Comparison of ENCODE assay signal across 8 cellular contexts in genomic region chr1:236394905-236395779, GRCh38. TPM values are rescaled to one million over a fixed set of nuclear protein-coding genes. Genes with fewer than 3 reads are reported as not detected.
DNase-seq lines count a peak whose midpoint lies in the region; ATAC-seq and FAIRE-seq lines count a peak whose summit lies in the region.

No MANE protein-coding gene starts in this region.

- peaks cover 43% of the 10 kb centered on the region for H3K27me3 Mint-ChIP-seq in activated naive CD8-positive, alpha-beta T cell treated with anti-CD3 and anti-CD28 coated beads, Interleukin-2, amount 50 U/mL, for 24 hours

- H3K4me3 ChIP-seq in SJCRH30 = peak overlapping the region; percentile 67
- peak overlapping the region; percentile 35 to 59 for H3K4me3 ChIP-seq in small intestine (ENCODE audit: low read depth in 1 of 2, low read length in 2 of 2)

- FAIRE-seq in small intestine (lab: Jason Lieb, UNC) = no peak

- peak; percentile 65 for ATAC-seq in HG03045 (IDR thresholded peaks at IDR 0.05; ENCODE audit: unreplicated experiment)
- peak; percentile 65 for ATAC-seq in activated naive CD8-positive, alpha-beta T cell treated with anti-CD3 and anti-CD28 coated beads, Interleukin-2, amount 50 U/mL, for 24 hours

- H3K4me3 Mint-ChIP-seq in activated naive CD8-positive, alpha-beta T cell treated with anti-CD3 and anti-CD28 coated beads, Interleukin-2, amount 50 U/mL, for 24 hours = peak overlapping the region; percentile 85

- DNase-seq in activated naive CD4-positive, alpha-beta T cell treated with Interleukin-2 at 50 U/mL for 16 hours = peak; percentile 59
- no peak for DNase-seq in activated naive CD4-positive, alpha-beta T cell treated with anti-CD3 and anti-CD28 coated beads, Interleukin-2, amount 50 U/mL, for 16 hours
- DNase-seq in SJCRH30 (peak; percentile 65 to 72), iPS DF 19.7 (ENCODE audit: low read depth, low spot score) (peak; percentile 23), small intestine (peak; percentile 15), inferior parietal cortex (ENCODE audit: extremely low spot score) (no peak)
- DNase-seq in activated naive CD8-positive, alpha-beta T cell treated with anti-CD3 and anti-CD28 coated beads, Interleukin-2, amount 50 U/mL, for 24 hours = peak; percentile 63

- no peaks in the 10 kb centered on the region for H3K27me3 ChIP-seq in SJCRH30
- no peaks in the 10 kb centered on the region for H3K27me3 ChIP-seq in small intestine (ENCODE audit: control insufficient read depth in 2 of 2, insufficient read depth in 2 of 2, low read length in 2 of 2)

- no peaks in the 10 kb centered on the region for H3K4me1 ChIP-seq in SJCRH30
- H3K4me1 ChIP-seq in small intestine (ENCODE audit: control insufficient read depth in 2 of 2, insufficient read depth in 1 of 2, low read depth in 1 of 2, low read length in 1 of 2) = no peaks in the 10 kb centered on the region

- no peaks in the 10 kb centered on the region for H3K9me3 Mint-ChIP-seq in activated naive CD8-positive, alpha-beta T cell treated with anti-CD3 and anti-CD28 coated beads, Interleukin-2, amount 50 U/mL, for 24 hours

- H3K27ac ChIP-seq in SJCRH30 (no peak overlapping the region; the same call in 1 of the 2 replicates), small intestine (ENCODE audit: low read depth in 1 of 2, low read length in 1 of 2) (no peak overlapping the region)

- peaks cover 2% of the 10 kb centered on the region for H3K36me3 Mint-ChIP-seq in activated naive CD8-positive, alpha-beta T cell treated with anti-CD3 and anti-CD28 coated beads, Interleukin-2, amount 50 U/mL, for 24 hours (ENCODE audit: low read depth)

- peaks cover 51% of the 10 kb centered on the region for H3K4me1 Mint-ChIP-seq in activated naive CD8-positive, alpha-beta T cell treated with anti-CD3 and anti-CD28 coated beads, Interleukin-2, amount 50 U/mL, for 24 hours

- 0 to 1% (median 1%) methylated on average over 67 to 82 of the region's 82 CpGs for WGBS in small intestine, 3 donors

- H3K36me3 ChIP-seq in SJCRH30 (no peaks in the 10 kb centered on the region), small intestine (ENCODE audit: control insufficient read depth in 2 of 2, insufficient read depth in 2 of 2, low read length in 2 of 2) (no peaks in the 10 kb centered on the region)

- peak overlapping the region; percentile 87 for H3K27ac Mint-ChIP-seq in activated naive CD8-positive, alpha-beta T cell treated with anti-CD3 and anti-CD28 coated beads, Interleukin-2, amount 50 U/mL, for 24 hours

- H3K9me3 ChIP-seq in SJCRH30 (replicated peaks) (no peaks in the 10 kb centered on the region), small intestine (ENCODE audit: control insufficient read depth, low read depth) (no peaks in the 10 kb centered on the region)

RNA-seq across cellular contexts. Expression of gene EDARADD, which starts 1.1 kb away (rescaled TPM):
- total RNA-seq in SJCRH30 (2014; rRNA removed; shearing (Covaris generic)) = 3.8 and 4.3 TPM in 2 replicates
- under 1 TPM in 1 of 3 donors, not detected in 2; 0.13 TPM for polyA plus RNA-seq in small intestine

Comparison
In these comparisons a context has a peak if more than half of its experiments do, and no peak if none do; other contexts are left out.
1. DNase-seq: peak in activated naive CD4-positive, alpha-beta T cell treated with Interleukin-2 at 50 U/mL for 16 hours (single experiment), SJCRH30 (2 of 2), activated naive CD8-positive, alpha-beta T cell treated with anti-CD3 and anti-CD28 coated beads, Interleukin-2, amount 50 U/mL, for 24 hours (single experiment), iPS DF 19.7 (single experiment) and small intestine (single experiment); none in activated naive CD4-positive, alpha-beta T cell treated with anti-CD3 and anti-CD28 coated beads, Interleukin-2, amount 50 U/mL, for 16 hours (single experiment) and inferior parietal cortex (single experiment).